8 cellular contexts compared by ENCODE assay signal in the genomic region with DNA sequence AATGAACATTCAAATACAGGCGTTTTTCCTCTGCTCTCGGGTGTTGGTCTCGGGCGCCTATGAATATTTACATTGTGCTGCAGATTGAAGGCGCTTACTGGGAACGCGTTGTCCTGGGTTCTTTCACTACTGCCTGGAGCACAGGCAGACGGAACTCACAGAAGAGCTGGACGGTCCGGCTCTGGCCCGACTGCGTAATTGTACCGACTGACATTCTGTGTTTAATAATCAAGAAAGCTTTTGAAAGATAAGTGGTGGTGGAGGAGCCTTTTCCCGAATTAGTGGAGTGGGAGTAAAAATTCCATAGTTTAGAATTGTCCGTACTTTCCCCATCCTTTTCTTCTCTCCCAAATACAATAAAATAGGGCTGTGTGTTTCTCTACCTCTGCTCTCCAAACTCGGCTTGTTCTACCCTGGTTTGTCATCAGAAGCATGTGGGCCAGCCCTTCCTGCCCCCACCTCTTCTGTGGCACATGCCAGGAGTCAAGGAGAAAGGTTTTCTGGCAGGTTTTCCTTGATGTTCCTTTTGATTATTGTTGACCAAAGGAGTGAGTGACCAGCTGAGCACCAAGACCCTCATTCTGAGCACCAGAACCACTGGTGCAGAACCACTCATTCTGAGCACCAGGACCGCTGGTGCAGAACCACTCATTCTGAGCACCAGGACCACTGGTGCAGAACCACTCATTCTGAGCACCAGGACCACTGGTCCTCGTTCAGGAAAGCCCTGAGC. TPM values are rescaled to one million over a fixed set of nuclear protein-coding genes. Genes with fewer than 3 reads are reported as not detected.
A peak's percentile ranks its signal among the peaks of the same experiment; 100 is the strongest.
DNase-seq lines count a peak whose midpoint lies in the region; ATAC-seq and TF ChIP-seq lines count a peak whose summit lies in the region.

No MANE protein-coding gene starts in this region.

- H3K9ac ChIP-seq in skeletal muscle tissue (ENCODE audit: low read depth in 1 of 3, low read length in 3 of 3): no peak overlapping the region

- peaks cover 19% of the 10 kb centered on the region for H3K36me3 Mint-ChIP-seq in GM23338 (ENCODE audit: low read depth)

- in situ Hi-C loops in HAP-1 (cut with MboI; ENCODE audit: low sequenced_read_pairs): no loop called here

- H3K9me3 Mint-ChIP-seq in GM23338: no peaks in the 10 kb centered on the region

- peaks cover 50% of the 10 kb centered on the region for H3K4me1 Mint-ChIP-seq in GM23338

- ATAC-seq in GM23338: no peak
- ATAC-seq in left ventricle myocardium superior: peak; percentile 16
- ATAC-seq in GM18861 (IDR thresholded peaks at IDR 0.05; ENCODE audit: unreplicated experiment): no peak
- no peak for ATAC-seq in HG02763 (IDR thresholded peaks at IDR 0.05; ENCODE audit: unreplicated experiment)

- no peaks in the 10 kb centered on the region; the same call in 1 of the 2 replicates for H3K36me3 ChIP-seq in GM23338 (ENCODE audit: insufficient read depth)
- H3K36me3 ChIP-seq in skeletal muscle tissue (ENCODE audit: control insufficient read depth in 3 of 3, insufficient read depth in 3 of 3, low read length in 3 of 3): no peaks in the 10 kb centered on the region
- no peaks in the 10 kb centered on the region for H3K36me3 ChIP-seq in HAP-1 (replicated peaks)

- intact Hi-C loops in left ventricle myocardium superior (cut with micrococcal nuclease): no loop called here

- no peaks in the 10 kb centered on the region for H3K9me2 ChIP-seq in GM23338 (ENCODE audit: insufficient read depth)

- H3F3A ChIP-seq in GM23338 (replicated peaks; ENCODE audit: low read depth): peaks cover 8% of the 10 kb centered on the region; the same call in 1 of the 2 replicates

- H3K4me1 ChIP-seq in GM23338 (ENCODE audit: insufficient read depth) (peaks cover 26% of the 10 kb centered on the region), skeletal muscle tissue (ENCODE audit: control insufficient read depth in 3 of 3, insufficient read depth in 3 of 3, low read length in 3 of 3) (peaks cover 11 to 16% (median 15%) of the 10 kb centered on the region in 3 donors), HAP-1 (no peaks in the 10 kb centered on the region)

- H3K4me3 ChIP-seq in GM23338 (peak overlapping the region; percentile 94), WI38 (ENCODE audit: low read depth, low read length) (peak overlapping the region; percentile 59), skeletal muscle tissue (ENCODE audit: low read length in 3 of 3) (peak overlapping the region; percentile 68 to 77 (median 72)), HAP-1 (no peak overlapping the region)

- no peak overlapping the region for H3K27ac Mint-ChIP-seq in GM23338

- H3K4me3 Mint-ChIP-seq in GM23338: peak overlapping the region; percentile 77

- peaks cover 25% of the 10 kb centered on the region for H4K20me1 ChIP-seq in GM23338 (replicated peaks; ENCODE audit: insufficient read depth)

- peaks cover 25% of the 10 kb centered on the region for H3K27me3 ChIP-seq in GM23338 (ENCODE audit: insufficient read depth)
- H3K27me3 ChIP-seq in skeletal muscle tissue (ENCODE audit: control insufficient read depth in 3 of 3, insufficient read depth in 3 of 3, low read length in 3 of 3): peaks cover 26 to 52% (median 45%) of the 10 kb centered on the region in 3 donors
- H3K27me3 ChIP-seq in HAP-1 (ENCODE audit: low read depth): peaks cover 38% of the 10 kb centered on the region

- H3K4me2 ChIP-seq in GM23338: peak overlapping the region; percentile 83

- no peak overlapping the region for H2AFZ ChIP-seq in GM23338

- DNase-seq in GM23338 (ENCODE audit: low spot score) (no peak), left ventricle myocardium superior (no peak), HAP-1 (ENCODE audit: low spot score in 2 of 2) (no peak), HT-29 (ENCODE audit: low spot score) (no peak)

- no peak overlapping the region for H3K27ac ChIP-seq in GM23338 (ENCODE audit: low read depth)
- H3K27ac ChIP-seq in skeletal muscle tissue (ENCODE audit: low read depth, low read length): no peak overlapping the region

- H3K9me3 ChIP-seq in skeletal muscle tissue (ENCODE audit: control insufficient read depth in 3 of 3, low read length in 3 of 3) (no peaks in the 10 kb centered on the region), HAP-1 (no peaks in the 10 kb centered on the region)

- peaks cover 30% of the 10 kb centered on the region for H3K27me3 Mint-ChIP-seq in GM23338 (ENCODE audit: insufficient read depth, low read depth, poor library complexity)

- H3K79me2 ChIP-seq in GM23338 (replicated peaks; ENCODE audit: insufficient read depth): peaks cover 62% of the 10 kb centered on the region

- TF ChIP-seq CTCF in GM23338 (conservative IDR thresholded peaks at IDR 0.05; ENCODE audit: low read depth in 2 of 2) (no peak), WI38 (IDR thresholded peaks at IDR 0.05; ENCODE audit: low read depth, low read length) (no peak)

TF ChIP-seq in GM23338, 12 proteins besides CTCF, POLR2A, EP300 and RAD21:
- TF ChIP-seq ZNF331 (CRISPR knock-in tag; IDR thresholded peaks at IDR 0.05; ENCODE audit: low read depth) (no peak), EZH2phosphoT487 (IDR thresholded peaks at IDR 0.05; ENCODE audit: unreplicated experiment) (no peak), POLR2AphosphoS5 (IDR thresholded peaks at IDR 0.05; ENCODE audit: low read depth) (no peak), JUNB (IDR thresholded peaks at IDR 0.05; ENCODE audit: unreplicated experiment) (no peak), EZH2 (IDR thresholded peaks at IDR 0.05; ENCODE audit: low read depth, unreplicated experiment) (no peak), ZNF462 (CRISPR knock-in tag; IDR thresholded peaks at IDR 0.05) (no peak), CREB1 (CRISPR knock-in tag; IDR thresholded peaks at IDR 0.05; ENCODE audit: low read depth) (no peak)

RNA-seq across cellular contexts. Expression of gene FHDC1, which starts 2.3 kb away (rescaled TPM):
- total RNA-seq in GM23338 (2014; rRNA removed; shearing (Covaris generic)): 21.6 and 22.8 TPM in 2 replicates
- 9.1 and 9.5 TPM in 2 replicates for polyA plus RNA-seq in GM23338 (2016; fragmentation: Nextera tagmentation; extraction: Ambion mirVana)
- total RNA-seq in left ventricle myocardium superior: 0.35 TPM
- total RNA-seq in skeletal muscle tissue: 3.7 TPM
- total RNA-seq in HT-29 (2014; rRNA removed; shearing (Covaris generic)): 2.8 and 3.0 TPM in 2 replicates
